ENCODE assay signal across 22 cellular contexts in genomic region chr1:100411574-100411973, GRCh38. TPM values are rescaled to one million over a fixed set of nuclear protein-coding genes. Genes with fewer than 3 reads are reported as not detected.
DNase-seq lines count a peak whose midpoint lies in the region; ATAC-seq and TF ChIP-seq lines count a peak whose summit lies in the region.
"Had no signal": no experiment of that assay in that cellular context is flagged by ENCODE, and none has a peak within 500 bp of the region (broad histone marks: within the 10 kb centered on the region; RNA-seq: fewer than 3 reads in every experiment).

No MANE protein-coding gene starts in this region.

- H3K27me3 Mint-ChIP-seq in activated naive CD4-positive, alpha-beta T cell treated with anti-CD3 and anti-CD28 coated beads, Interleukin-2, amount 50 U/mL, for 24 hours: no peaks in the 10 kb centered on the region
- no peaks in the 10 kb centered on the region for H3K27me3 Mint-ChIP-seq in activated CD4-positive, alpha-beta memory T cell treated with anti-CD3 and anti-CD28 coated beads for 36 hours
- no peaks in the 10 kb centered on the region for H3K27me3 Mint-ChIP-seq in mesothelial cell of epicardium (ENCODE audit: low read depth)
- H3K27me3 Mint-ChIP-seq: B cell had no signal

- H3K36me3 ChIP-seq in sigmoid colon: no peaks in the 10 kb centered on the region
- H3K36me3 ChIP-seq: gastrocnemius medialis had no signal

- H3K4me3 ChIP-seq in sigmoid colon: no peak overlapping the region
- H3K4me3 ChIP-seq: gastrocnemius medialis had no signal

- no peak for TF ChIP-seq POLR2A in sigmoid colon (IDR thresholded peaks at IDR 0.05)

- POLR2A ChIA-PET in activated CD4-positive, alpha-beta memory T cell treated with anti-CD3 and anti-CD28 coated beads for 36 hours (lab: Charles Lee): no interaction called here

- intact Hi-C loops in activated CD4-positive, alpha-beta memory T cell treated with anti-CD3 and anti-CD28 coated beads for 36 hours (cut with micrococcal nuclease): loop anchor here (1.0 kb wide), 1 partner anchor 48 kb away; no protein-coding TSS in a partner anchor
- intact Hi-C loops in sciatic nerve (cut with DNase I): no loop called here
- intact Hi-C loops in sigmoid colon (cut with DNase I): no loop called here

- peaks cover 7% of the 10 kb centered on the region for H3K9me3 Mint-ChIP-seq in activated naive CD4-positive, alpha-beta T cell treated with anti-CD3 and anti-CD28 coated beads, Interleukin-2, amount 50 U/mL, for 24 hours
- peaks cover 17% of the 10 kb centered on the region for H3K9me3 Mint-ChIP-seq in activated CD4-positive, alpha-beta memory T cell treated with anti-CD3 and anti-CD28 coated beads for 36 hours
- H3K9me3 Mint-ChIP-seq in mesothelial cell of epicardium: peaks cover 24% of the 10 kb centered on the region

- no peaks in the 10 kb centered on the region for H3K27me3 ChIP-seq in sigmoid colon
- H3K27me3 ChIP-seq: gastrocnemius medialis had no signal

- peaks cover 86% of the 10 kb centered on the region for H3K4me1 Mint-ChIP-seq in activated naive CD4-positive, alpha-beta T cell treated with anti-CD3 and anti-CD28 coated beads, Interleukin-2, amount 50 U/mL, for 24 hours
- H3K4me1 Mint-ChIP-seq in activated CD4-positive, alpha-beta memory T cell treated with anti-CD3 and anti-CD28 coated beads for 36 hours (ENCODE audit: low read depth): peaks cover 77% of the 10 kb centered on the region
- peaks cover 36% of the 10 kb centered on the region for H3K4me1 Mint-ChIP-seq in mesothelial cell of epicardium

- CTCF ChIA-PET in activated CD4-positive, alpha-beta memory T cell treated with anti-CD3 and anti-CD28 coated beads for 36 hours (lab: Charles Lee): interaction anchor here (0.8 to 1.7 kb wide), 4 partner anchors 9 to 52 kb away, joined by 3 to 9 read pairs (median 4); no protein-coding TSS in a partner anchor

- TF ChIP-seq EP300 in sigmoid colon (IDR thresholded peaks at IDR 0.05): no peak

- H3K9me3 ChIP-seq in sigmoid colon: no peaks in the 10 kb centered on the region
- H3K9me3 ChIP-seq: gastrocnemius medialis had no signal

- no peak for ATAC-seq in sciatic nerve
- ATAC-seq: activated CD4-positive, CD25-positive, alpha-beta regulatory T cell treated with anti-CD3 and anti-CD28 coated beads, Interleukin-2, amount 50 U/mL, for 24 hours; gastrocnemius medialis; HCT116; PC-3; stimulated activated naive CD8-positive, alpha-beta T cell treated with anti-CD3 and anti-CD28 coated beads, Interleukin-15, Interleukin-2, amounts not matched to agents 100 U/mL and 50 U/mL, for 24 hours had no signal

- peaks cover 20% of the 10 kb centered on the region for H3K36me3 Mint-ChIP-seq in activated naive CD4-positive, alpha-beta T cell treated with anti-CD3 and anti-CD28 coated beads, Interleukin-2, amount 50 U/mL, for 24 hours
- H3K36me3 Mint-ChIP-seq in activated CD4-positive, alpha-beta memory T cell treated with anti-CD3 and anti-CD28 coated beads for 36 hours: peaks cover 34% of the 10 kb centered on the region
- H3K36me3 Mint-ChIP-seq in mesothelial cell of epicardium: peaks cover 20% of the 10 kb centered on the region

- peak overlapping the region; percentile 88 for H3K27ac Mint-ChIP-seq in activated naive CD4-positive, alpha-beta T cell treated with anti-CD3 and anti-CD28 coated beads, Interleukin-2, amount 50 U/mL, for 24 hours
- peak overlapping the region; percentile 72 for H3K27ac Mint-ChIP-seq in activated CD4-positive, alpha-beta memory T cell treated with anti-CD3 and anti-CD28 coated beads for 36 hours
- peak overlapping the region; percentile 76 for H3K27ac Mint-ChIP-seq in mesothelial cell of epicardium
- H3K27ac Mint-ChIP-seq: B cell had no signal

- peak overlapping the region; percentile 31 for H3K4me3 Mint-ChIP-seq in activated naive CD4-positive, alpha-beta T cell treated with anti-CD3 and anti-CD28 coated beads, Interleukin-2, amount 50 U/mL, for 24 hours
- H3K4me3 Mint-ChIP-seq in activated CD4-positive, alpha-beta memory T cell treated with anti-CD3 and anti-CD28 coated beads for 36 hours: no peak overlapping the region
- no peak overlapping the region for H3K4me3 Mint-ChIP-seq in mesothelial cell of epicardium
- H3K4me3 Mint-ChIP-seq: B cell had no signal

- H3K27ac ChIP-seq in sigmoid colon: no peak overlapping the region
- H3K27ac ChIP-seq: gastrocnemius medialis had no signal

- DNase-seq in activated naive CD4-positive, alpha-beta T cell treated with anti-CD3 and anti-CD28 coated beads, Interleukin-2, amount 50 U/mL, for 16 hours: no peak
- no peak for DNase-seq in activated CD4-positive, alpha-beta memory T cell treated with anti-CD3 and anti-CD28 coated beads for 36 hours
- DNase-seq in mesothelial cell of epicardium (ENCODE audit: low spot score in 2 of 2, unreplicated experiment in 2 of 2) (no peak), SHP77 (lab: John Stamatoyannopoulos, UW) (no peak), sciatic nerve (ENCODE audit: low spot score) (no peak), sigmoid colon (no peak), NCI-H187 (lab: John Stamatoyannopoulos, UW) (no peak)
- DNase-seq: activated CD8-positive, alpha-beta memory T cell treated with anti-CD3 and anti-CD28 coated beads for 24 hours; dermis blood vessel endothelial cell; gastrocnemius medialis; NCI-H1092 treated with DMSO at 0.1 percent for 48 hours; NCI-H187 treated with DMSO at 0.1 percent for 48 hours; NCI-H524 treated with DMSO at 0.1 percent for 48 hours; NK-92 treated with Interleukin-12 subunit alpha and Interleukin-12 subunit beta, amount 100 ng/mL, for 24 hours; occipital lobe; PC-3; Right ventricle myocardium superior; stimulated activated naive CD8-positive, alpha-beta T cell treated with anti-CD3 and anti-CD28 coated beads, Interleukin-15, Interleukin-2, amounts not matched to agents 100 U/mL and 50 U/mL, for 24 hours had no signal

- TF ChIP-seq CTCF in mesothelial cell of epicardium (IDR thresholded peaks at IDR 0.05; ENCODE audit: unreplicated experiment) (no peak), sigmoid colon (IDR thresholded peaks at IDR 0.05) (no peak)

- H3K4me1 ChIP-seq in sigmoid colon: no peaks in the 10 kb centered on the region

RNA-seq across cellular contexts. Expression of gene CDC14A, which starts 59.3 kb away (rescaled TPM):
- total RNA-seq in activated CD4-positive, alpha-beta memory T cell treated with anti-CD3 and anti-CD28 coated beads for 36 hours: 10 to 100 TPM; 18.9 to 20.2 TPM
- total RNA-seq in mesothelial cell of epicardium (19.5 to 21.4 TPM (median 20.1 TPM) in 3 replicates), sciatic nerve (16.8 TPM), sigmoid colon (10 to 100 TPM; 11.8 to 22.7 (median 13.9) TPM)
- polyA plus RNA-seq in sigmoid colon: 10 to 100 TPM in 1 of 3 donors, 1 to 10 TPM in 2; 4.6 to 11.6 (median 7.8) TPM
